ENCODE assay signal across 8 cellular contexts in the genomic region with DNA sequence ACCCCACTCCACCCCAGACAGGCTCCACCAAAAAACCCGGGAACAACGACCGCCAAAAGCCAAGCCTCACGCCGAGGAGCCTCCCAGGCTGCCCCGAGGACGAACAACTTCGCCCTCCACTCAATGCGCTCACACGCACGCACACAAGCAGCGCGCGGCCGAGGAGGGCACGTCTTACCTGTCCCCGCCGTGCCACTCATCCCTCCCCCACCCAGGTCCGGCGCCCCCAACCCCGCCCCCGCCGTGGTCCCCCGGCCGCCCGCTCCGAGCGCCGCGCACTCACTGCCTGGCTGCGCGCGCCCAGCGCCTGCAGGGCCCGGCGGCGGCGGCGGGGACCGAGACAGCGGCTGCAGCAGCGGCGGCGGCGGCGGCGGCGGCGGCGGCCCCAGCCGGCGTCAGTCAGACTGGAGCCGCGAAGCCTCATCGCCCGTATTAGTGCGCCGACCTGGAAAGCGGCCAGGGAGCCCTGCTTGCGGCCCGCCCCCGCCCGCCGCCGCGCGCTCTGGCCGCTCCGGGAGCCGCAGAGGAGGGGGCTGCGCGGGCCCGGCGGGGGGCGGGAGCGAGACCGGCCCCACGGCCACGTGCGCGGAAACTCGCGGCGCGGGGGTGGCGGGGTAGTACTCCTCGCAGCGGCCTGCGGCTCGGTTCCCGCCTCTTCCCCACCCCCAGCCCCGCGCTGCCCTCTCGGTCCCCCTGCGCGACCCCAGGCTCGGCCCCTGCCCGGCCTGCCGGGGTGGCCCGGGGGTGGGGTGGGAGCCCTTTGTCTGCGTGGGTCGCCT. TPM values are rescaled to one million over a fixed set of nuclear protein-coding genes. Genes with fewer than 3 reads are reported as not detected.
A peak's percentile ranks its signal among the peaks of the same experiment; 100 is the strongest.
DNase-seq lines count a peak whose midpoint lies in the region; ATAC-seq lines count a peak whose summit lies in the region.

SMAD9 (minus strand) TSS at position 406 of the 779 bp plus-strand sequence. CDS start 40,549 bp downstream, outside the sequence.

- H3K4me1 Mint-ChIP-seq in activated CD4-positive, alpha-beta T cell treated with anti-CD3 and anti-CD28 coated beads, Interleukin-2, amount 10 ng/mL, durations not matched to agents 24 days and 14 days = peaks cover 2% of the 10 kb centered on the region
- peaks cover 12% of the 10 kb centered on the region for H3K4me1 Mint-ChIP-seq in activated naive CD8-positive, alpha-beta T cell (ENCODE audit: low read depth)

- peak; percentile 82 for ATAC-seq in HG02642 (IDR thresholded peaks at IDR 0.05; ENCODE audit: poor library complexity, unreplicated experiment)
- ATAC-seq in Right ventricle myocardium inferior = peak; percentile 67

- no peak within 1 kb of the TSS for H3K27ac Mint-ChIP-seq in activated CD4-positive, alpha-beta T cell treated with anti-CD3 and anti-CD28 coated beads, Interleukin-2, amount 10 ng/mL, durations not matched to agents 24 days and 14 days
- no peak within 1 kb of the TSS for H3K27ac Mint-ChIP-seq in activated naive CD8-positive, alpha-beta T cell

- H3K9me3 Mint-ChIP-seq in activated CD4-positive, alpha-beta T cell treated with anti-CD3 and anti-CD28 coated beads, Interleukin-2, amount 10 ng/mL, durations not matched to agents 24 days and 14 days = no peaks in the 10 kb centered on the region
- no peaks in the 10 kb centered on the region for H3K9me3 Mint-ChIP-seq in activated naive CD8-positive, alpha-beta T cell (ENCODE audit: low read depth)

- intact Hi-C loops in activated CD4-positive, alpha-beta T cell treated with anti-CD3 and anti-CD28 coated beads, Interleukin-2, amount 10 ng/mL, durations not matched to agents 24 days and 14 days (cut with micrococcal nuclease) = no loop called here
- intact Hi-C loops in Right ventricle myocardium inferior (cut with DNase I) = loop anchor here (5.0 kb wide), 1 partner anchor 58 kb away; no protein-coding TSS in a partner anchor

- peaks cover 68% of the 10 kb centered on the region for H3K27me3 Mint-ChIP-seq in activated CD4-positive, alpha-beta T cell treated with anti-CD3 and anti-CD28 coated beads, Interleukin-2, amount 10 ng/mL, durations not matched to agents 24 days and 14 days
- H3K27me3 Mint-ChIP-seq in activated naive CD8-positive, alpha-beta T cell = peaks cover 45% of the 10 kb centered on the region

- H3K36me3 Mint-ChIP-seq in activated CD4-positive, alpha-beta T cell treated with anti-CD3 and anti-CD28 coated beads, Interleukin-2, amount 10 ng/mL, durations not matched to agents 24 days and 14 days (ENCODE audit: low read depth) = no peaks in the 10 kb centered on the region
- no peaks in the 10 kb centered on the region for H3K36me3 Mint-ChIP-seq in activated naive CD8-positive, alpha-beta T cell

- DNase-seq in activated CD4-positive, alpha-beta T cell treated with anti-CD3 and anti-CD28 coated beads, Interleukin-2, amount 10 ng/mL, durations not matched to agents 24 days and 14 days = peak; percentile 69
- DNase-seq in activated CD4-positive, alpha-beta T cell treated with anti-CD3 and anti-CD28 coated beads, Interleukin-2, amount 50 U/mL, for 4 hours = no peak
- DNase-seq in NCI-H2171 (lab: John Stamatoyannopoulos, UW) (peak; percentile 56), Right ventricle myocardium inferior (ENCODE audit: missing footprints) (peak; percentile 87), occipital lobe (lab: John Stamatoyannopoulos, UW) (peak; percentile 9), GOT3 (lab: John Stamatoyannopoulos, UW) (no peak)

- peak within 1 kb of the TSS; percentile 71 for H3K4me3 Mint-ChIP-seq in activated CD4-positive, alpha-beta T cell treated with anti-CD3 and anti-CD28 coated beads, Interleukin-2, amount 10 ng/mL, durations not matched to agents 24 days and 14 days
- peak within 1 kb of the TSS; percentile 75 for H3K4me3 Mint-ChIP-seq in activated naive CD8-positive, alpha-beta T cell

RNA-seq across cellular contexts. Expression of gene SMAD9, which starts in this region (rescaled TPM):
- total RNA-seq in activated CD4-positive, alpha-beta T cell treated with anti-CD3 and anti-CD28 coated beads, Interleukin-2, amount 10 ng/mL, durations not matched to agents 24 days and 14 days = 0.05 TPM in 1 of 2 replicates, not detected in the other
- total RNA-seq in Right ventricle myocardium inferior (1.9 TPM), occipital lobe (20.1 TPM)

Comparison
In these comparisons a context has a peak if more than half of its experiments do, and no peak if none do; other contexts are left out.
1. Peak in DNase-seq in activated CD4-positive, alpha-beta T cell treated with anti-CD3 and anti-CD28 coated beads, Interleukin-2, amount 10 ng/mL, durations not matched to agents 24 days and 14 days; RNA of the gene not detected or under 1 TPM.
2. DNase-seq: peak in NCI-H2171 (single experiment), Right ventricle myocardium inferior (single experiment) and occipital lobe (single experiment); none in activated CD4-positive, alpha-beta T cell treated with anti-CD3 and anti-CD28 coated beads, Interleukin-2, amount 50 U/mL, for 4 hours (0 of 2) and GOT3 (single experiment).